In the genomic region with DNA sequence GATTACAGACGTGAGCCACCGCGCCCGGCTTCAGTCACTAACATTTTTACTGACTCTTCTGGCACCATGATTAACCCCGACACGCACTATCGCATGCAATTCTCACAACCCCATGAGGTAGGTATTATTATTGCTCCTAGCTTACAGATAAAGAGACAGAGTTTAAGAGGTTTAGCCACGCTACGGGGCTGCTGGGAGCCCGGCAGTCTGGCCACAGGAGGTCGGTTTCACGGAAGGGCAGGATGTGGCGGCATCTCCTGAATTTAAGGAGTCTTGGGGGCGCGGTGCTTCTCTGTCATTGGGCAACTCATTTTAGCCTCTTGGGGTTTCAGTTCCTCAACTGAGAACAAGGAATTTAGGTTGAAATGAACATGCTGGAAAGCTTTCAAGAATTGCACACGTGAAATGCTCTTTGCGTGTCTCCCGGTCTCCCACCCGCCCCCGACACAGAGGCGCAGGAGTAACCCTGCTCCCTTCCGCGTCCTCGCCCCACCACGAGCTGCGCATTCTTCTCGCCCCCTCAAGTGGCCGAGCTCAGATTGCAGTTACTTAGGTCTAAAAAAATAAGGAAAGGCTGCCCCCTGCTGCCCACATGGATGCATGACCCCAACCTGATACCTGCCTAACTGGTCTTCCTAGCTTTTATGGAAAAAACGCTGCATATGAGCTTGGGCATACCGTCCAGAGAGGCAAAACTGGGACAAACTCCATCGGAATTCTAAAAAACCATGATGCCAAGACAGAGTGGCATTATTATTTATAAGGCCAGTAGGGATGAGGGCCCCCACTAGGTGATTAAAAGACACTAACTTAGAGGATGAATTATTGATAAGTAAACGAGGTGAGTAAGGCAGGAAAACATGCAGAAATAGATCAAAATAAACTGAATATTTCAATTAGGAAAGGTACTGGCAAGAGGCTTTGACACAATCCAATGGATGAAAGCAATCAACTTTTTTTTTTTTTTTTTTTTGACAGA, we compare ENCODE assay signal across 8 cellular contexts. TPM values are rescaled to one million over a fixed set of nuclear protein-coding genes. Genes with fewer than 3 reads are reported as not detected.
A peak's percentile ranks its signal among the peaks of the same experiment; 100 is the strongest.
DNase-seq lines count a peak whose midpoint lies in the region; ATAC-seq and TF ChIP-seq lines count a peak whose summit lies in the region.

No MANE protein-coding gene starts in this region.

- POLR2A ChIA-PET in A673 (lab: Charles Lee; ENCODE audit: low non-redundant PET), result no interaction called here

- H3K36me3 Mint-ChIP-seq in T-helper 1 cell treated with Interleukin-12 subunit alpha and Interleukin-12 subunit beta and Interleukin-4 antibody, amounts not matched to agents 30 μg/mL and 1 μg/mL, for 36 hours (ENCODE audit: low read depth), result peaks cover 12% of the 10 kb centered on the region

- peaks cover 9% of the 10 kb centered on the region for H3K4me1 Mint-ChIP-seq in T-helper 1 cell treated with Interleukin-12 subunit alpha and Interleukin-12 subunit beta and Interleukin-4 antibody, amounts not matched to agents 30 μg/mL and 1 μg/mL, for 36 hours (ENCODE audit: low read depth)

- BruUV-seq in A673 (replicated peaks; lab: Mats Ljungman, UMichigan), result no TSS peak

- peak overlapping the region; percentile 80 for H3K4me3 Mint-ChIP-seq in T-helper 1 cell treated with Interleukin-12 subunit alpha and Interleukin-12 subunit beta and Interleukin-4 antibody, amounts not matched to agents 30 μg/mL and 1 μg/mL, for 36 hours

- no peaks in the 10 kb centered on the region for H3K4me1 ChIP-seq in A673 (ENCODE audit: insufficient read depth, low read length, poor library complexity, severe bottlenecking)
- no peaks in the 10 kb centered on the region for H3K4me1 ChIP-seq in ascending aorta
- no peaks in the 10 kb centered on the region for H3K4me1 ChIP-seq in rectal smooth muscle tissue (ENCODE audit: control insufficient read depth, insufficient read depth, low read length)

- H3K27ac ChIP-seq in A673 (ENCODE audit: low read depth, low read length, poor library complexity, severe bottlenecking) (no peak overlapping the region), ascending aorta (no peak overlapping the region), rectal smooth muscle tissue (ENCODE audit: low read depth, low read length) (no peak overlapping the region)

- H3K9me3 ChIP-seq in A673 (ENCODE audit: low read depth, low read length, poor library complexity, severe bottlenecking), result no peaks in the 10 kb centered on the region
- no peaks in the 10 kb centered on the region for H3K9me3 ChIP-seq in ascending aorta

- DNase-seq in A673 (ENCODE audit: low spot score), result peak; percentile 93
- DNase-seq in NCI-H1694 treated with DMSO at 0.1 percent for 48 hours (lab: John Stamatoyannopoulos, UW), result peak; percentile 74
- peak; percentile 46 to 92 for DNase-seq in ascending aorta (ENCODE audit: low spot score in 2 of 2)
- DNase-seq in hepatic stellate cell (ENCODE audit: low spot score), result peak; percentile 82

- H3K36me3 ChIP-seq in A673 (ENCODE audit: insufficient read depth, low read length, poor library complexity, severe bottlenecking), result no peaks in the 10 kb centered on the region
- H3K36me3 ChIP-seq in ascending aorta, result no peaks in the 10 kb centered on the region
- H3K36me3 ChIP-seq in rectal smooth muscle tissue (ENCODE audit: control insufficient read depth, insufficient read depth, low read length), result no peaks in the 10 kb centered on the region

- TF ChIP-seq CTCF in A673 (conservative IDR thresholded peaks at IDR 0.05; ENCODE audit: low read depth, low read length), result peak; percentile 97
- TF ChIP-seq CTCF in ascending aorta (IDR thresholded peaks at IDR 0.05), result peak; percentile 90 to 99 (median 96)

- CTCF ChIA-PET in A673 (lab: Charles Lee), result interaction anchor here (0.6 to 1.3 kb wide), 17 partner anchors 9 to 807 kb away, joined by 3 to 49 read pairs (median 4); no protein-coding TSS in a partner anchor

- no peak overlapping the region for H3K9ac ChIP-seq in rectal smooth muscle tissue (ENCODE audit: low read length)

- H3K4me3 ChIP-seq in A673 (ENCODE audit: low read depth, low read length, poor library complexity, severe bottlenecking), result no peak overlapping the region
- H3K4me3 ChIP-seq in ascending aorta, result peak overlapping the region; percentile 23 to 58
- peak overlapping the region; percentile 29 for H3K4me3 ChIP-seq in rectal smooth muscle tissue (ENCODE audit: low read length)

- peak overlapping the region; percentile 88 for H3K27ac Mint-ChIP-seq in T-helper 1 cell treated with Interleukin-12 subunit alpha and Interleukin-12 subunit beta and Interleukin-4 antibody, amounts not matched to agents 30 μg/mL and 1 μg/mL, for 36 hours

- H3K9me3 Mint-ChIP-seq in T-helper 1 cell treated with Interleukin-12 subunit alpha and Interleukin-12 subunit beta and Interleukin-4 antibody, amounts not matched to agents 30 μg/mL and 1 μg/mL, for 36 hours, result no peaks in the 10 kb centered on the region

- ATAC-seq in GM18511 (IDR thresholded peaks at IDR 0.05; ENCODE audit: unreplicated experiment) (peak; percentile 92), HG02981 (IDR thresholded peaks at IDR 0.05; ENCODE audit: unreplicated experiment) (peak; percentile 88)

- H3K27me3 Mint-ChIP-seq in T-helper 1 cell treated with Interleukin-12 subunit alpha and Interleukin-12 subunit beta and Interleukin-4 antibody, amounts not matched to agents 30 μg/mL and 1 μg/mL, for 36 hours (ENCODE audit: low read depth), result no peaks in the 10 kb centered on the region

- H3K27me3 ChIP-seq in A673 (replicated peaks; ENCODE audit: insufficient read depth, low read depth, low read length, poor library complexity), result peaks cover 10% of the 10 kb centered on the region
- no peaks in the 10 kb centered on the region for H3K27me3 ChIP-seq in ascending aorta
- H3K27me3 ChIP-seq in rectal smooth muscle tissue (ENCODE audit: control insufficient read depth, insufficient read depth, low read length), result no peaks in the 10 kb centered on the region

- intact Hi-C loops in A673 (cut with micrococcal nuclease; ENCODE audit: unreplicated experiment) (loop anchor here (1.0 to 2.0 kb wide), 3 partner anchors 70 to 248 kb away; no protein-coding TSS in a partner anchor), ascending aorta (cut with DNase I) (loop anchor here (1.0 to 2.0 kb wide), 3 partner anchors 70 to 151 kb away; no protein-coding TSS in a partner anchor)

RNA-seq across cellular contexts. Expression of gene PRSS2, which starts 12.4 kb away (rescaled TPM):
- total RNA-seq in A673 (2021), result not detected in 2 replicates
- total RNA-seq in ascending aorta, result not detected

RNA-seq across cellular contexts. Expression of gene PRSS1, which starts 33.9 kb away (rescaled TPM):
- total RNA-seq in A673 (2021) (not detected in 2 replicates), ascending aorta (not detected)
